ENCODE assay signal across 12 cellular contexts in genomic region chr6:26336355-26337198, GRCh38. TPM values are rescaled to one million over a fixed set of nuclear protein-coding genes. Genes with fewer than 3 reads are reported as not detected.
A peak's percentile ranks its signal among the peaks of the same experiment; 100 is the strongest.
DNase-seq lines count a peak whose midpoint lies in the region; ATAC-seq and TF ChIP-seq lines count a peak whose summit lies in the region.
"Had no signal": no experiment of that assay in that cellular context is flagged by ENCODE, and none has a peak within 500 bp of the region (broad histone marks: within the 10 kb centered on the region; RNA-seq: fewer than 3 reads in every experiment).

No MANE protein-coding gene starts in this region.

- H3K9me3 ChIP-seq in CD4-positive, alpha-beta T cell (ENCODE audit: control insufficient read depth, low read length), result no peaks in the 10 kb centered on the region
- no peaks in the 10 kb centered on the region for H3K9me3 ChIP-seq in HUES48 (ENCODE audit: control insufficient read depth, insufficient read depth, low read length)
- H3K9me3 ChIP-seq: esophagus muscularis mucosa had no signal

- intact Hi-C loops in CD4-positive, alpha-beta T cell (cut with DNase I, micrococcal nuclease), result no loop called here
- intact Hi-C loops in CD14-positive monocyte (cut with micrococcal nuclease), result loop anchor here in 1 of 2 donors (10.0 kb wide), 1 partner anchor 218 kb away; no protein-coding TSS in a partner anchor

- no peaks in the 10 kb centered on the region for H3K36me3 ChIP-seq in HUES48 (ENCODE audit: control insufficient read depth, insufficient read depth, low read length)
- H3K36me3 ChIP-seq: esophagus muscularis mucosa had no signal

- TF ChIP-seq CTCF in CD4-positive, alpha-beta T cell (IDR thresholded peaks at IDR 0.05), result no peak
- TF ChIP-seq CTCF in foreskin keratinocyte (conservative IDR thresholded peaks at IDR 0.05), result no peak
- no peak for TF ChIP-seq CTCF in CD14-positive monocyte (IDR thresholded peaks at IDR 0.05)

- H3K4me1 Mint-ChIP-seq in CD4-positive, alpha-beta T cell (ENCODE audit: low read depth), result peaks cover 28% of the 10 kb centered on the region
- H3K4me1 Mint-ChIP-seq in T-cell (peaks cover 24 to 33% (median 27%) of the 10 kb centered on the region in 3 donors), CD14-positive monocyte (peaks cover 30% of the 10 kb centered on the region)

- H3K4me1 ChIP-seq in HUES48 (ENCODE audit: control insufficient read depth, insufficient read depth, low read length) (peaks cover 11% of the 10 kb centered on the region), foreskin keratinocyte (peaks cover 12% of the 10 kb centered on the region)

- DNase-seq in CD4-positive, alpha-beta T cell, result no peak
- DNase-seq in T-cell, result no peak
- DNase-seq in foreskin keratinocyte, result peak in 1 of 2 donors; percentile 66
- DNase-seq in CD14-positive monocyte (ENCODE audit: low spot score), result no peak
- no peak for DNase-seq in NCI-H2029 treated with DMSO at 0.1 percent for 48 hours (lab: John Stamatoyannopoulos, UW)
- DNase-seq: activated CD8-positive, alpha-beta memory T cell treated with anti-CD3 and anti-CD28 coated beads, Interleukin-2, amount 50 U/mL, for 48 hours; naive B cell; NCI-H446 had no signal

- no peaks in the 10 kb centered on the region for H3K9me3 Mint-ChIP-seq in CD4-positive, alpha-beta T cell
- H3K9me3 Mint-ChIP-seq in T-cell (no peaks in the 10 kb centered on the region), CD14-positive monocyte (peaks cover 0 to 13% (median 7%) of the 10 kb centered on the region in 7 donors)

- no peak overlapping the region for H3K27ac Mint-ChIP-seq in CD4-positive, alpha-beta T cell
- H3K27ac Mint-ChIP-seq in T-cell, result peak overlapping the region; percentile 19
- H3K27ac Mint-ChIP-seq in CD14-positive monocyte, result peak overlapping the region in 1 of 7 donors; percentile 62

- H3K27ac ChIP-seq in CD4-positive, alpha-beta T cell (ENCODE audit: low read depth, low read length), result no peak overlapping the region
- peak overlapping the region; percentile 5 for H3K27ac ChIP-seq in HUES48 (ENCODE audit: low read depth, low read length)
- no peak overlapping the region for H3K27ac ChIP-seq in foreskin keratinocyte
- H3K27ac ChIP-seq: esophagus muscularis mucosa had no signal

- peaks cover 10% of the 10 kb centered on the region for H3K27me3 Mint-ChIP-seq in CD4-positive, alpha-beta T cell
- H3K27me3 Mint-ChIP-seq in T-cell (peaks cover 4 to 13% of the 10 kb centered on the region in 2 donors), CD14-positive monocyte (ENCODE audit: low read depth in 3 of 3) (peaks cover 27 to 28% (median 27%) of the 10 kb centered on the region in 3 donors)

- POLR2A ChIA-PET in CD4-positive, alpha-beta T cell (lab: Charles Lee), result interaction anchor here (1.0 kb wide), 2 partner anchors 43 to 62 kb away, joined by 3 to 4 read pairs; no protein-coding TSS in a partner anchor
- POLR2A ChIA-PET in T-cell (lab: Charles Lee), result interaction anchor here (0.5 to 1.0 kb wide), 2 partner anchors 163 to 218 kb away, joined by 3 to 4 read pairs; no protein-coding TSS in a partner anchor

- CTCF ChIA-PET in CD4-positive, alpha-beta T cell (lab: Charles Lee), result interaction anchor here (0.5 to 1.0 kb wide), 3 partner anchors 37 to 1415 kb away, joined by 3 read pairs; no protein-coding TSS in a partner anchor
- CTCF ChIA-PET in T-cell (lab: Charles Lee), result interaction anchor here in 1 of 2 donors (0.5 to 1.2 kb wide), 2 partner anchors 180 to 233 kb away, joined by 3 read pairs; no protein-coding TSS in a partner anchor

- H3K4me3 ChIP-seq in HUES48 (ENCODE audit: low read depth, low read length), result no peak overlapping the region
- H3K4me3 ChIP-seq: esophagus muscularis mucosa had no signal

- H3K27me3 ChIP-seq in CD4-positive, alpha-beta T cell (ENCODE audit: control insufficient read depth, insufficient read depth, low read length), result peaks cover 4% of the 10 kb centered on the region
- H3K27me3 ChIP-seq in HUES48 (ENCODE audit: control insufficient read depth, insufficient read depth, low read length), result peaks cover 19% of the 10 kb centered on the region
- H3K27me3 ChIP-seq in foreskin keratinocyte, result no peaks in the 10 kb centered on the region

- no peak overlapping the region for H3K9ac ChIP-seq in HUES48 (ENCODE audit: low read depth, low read length)

- ATAC-seq in CD4-positive, alpha-beta T cell (ENCODE audit: poor library complexity), result no peak
- ATAC-seq in T-cell (replicated peaks in 1 of 4) (no peak), foreskin keratinocyte (peak; percentile 83), HG03378 (IDR thresholded peaks at IDR 0.05; ENCODE audit: unreplicated experiment) (no peak), GM18498 (IDR thresholded peaks at IDR 0.05; ENCODE audit: unreplicated experiment) (no peak)

- H3K4me3 Mint-ChIP-seq in CD4-positive, alpha-beta T cell, result peak overlapping the region; percentile 32
- H3K4me3 Mint-ChIP-seq in T-cell, result no peak overlapping the region
- peak overlapping the region in 1 of 2 donors; percentile 17 for H3K4me3 Mint-ChIP-seq in CD14-positive monocyte

- peaks cover 2% of the 10 kb centered on the region for H3K36me3 Mint-ChIP-seq in CD4-positive, alpha-beta T cell (ENCODE audit: low read depth)
- H3K36me3 Mint-ChIP-seq in T-cell, result no peaks in the 10 kb centered on the region
- peaks cover 0 to under 1% of the 10 kb centered on the region in 2 donors for H3K36me3 Mint-ChIP-seq in CD14-positive monocyte

RNA-seq across cellular contexts. Expression of gene BTN3A2, which starts 28.4 kb away (rescaled TPM):
- total RNA-seq in CD4-positive, alpha-beta T cell, result 10 to 100 TPM; 40.6 to 45.5 TPM
- 100 to 1,000 TPM; 135 to 314 (median 224) TPM for total RNA-seq in T-cell
- 12.4 and 13.4 TPM in 2 replicates for total RNA-seq in foreskin keratinocyte
- 9.2 and 9.4 TPM in 2 replicates for polyA plus RNA-seq in foreskin keratinocyte
- polyA plus RNA-seq in CD14-positive monocyte, result 10 to 100 TPM; 30.7 to 37.8 TPM

RNA-seq across cellular contexts. Expression of gene BTN2A2, which starts 46.3 kb away (rescaled TPM):
- total RNA-seq in CD4-positive, alpha-beta T cell, result 10 to 100 TPM in 1 of 2 experiments, 1 to 10 TPM in 1; 9.7 to 10.7 TPM
- total RNA-seq in T-cell (10 to 100 TPM; 18.6 to 29.2 (median 21.3) TPM), foreskin keratinocyte (6.6 and 9.9 TPM in 2 replicates)
- polyA plus RNA-seq in foreskin keratinocyte (3.7 and 5.1 TPM in 2 replicates), CD14-positive monocyte (1 to 10 TPM; 7.0 to 9.5 TPM)
